ENCODE assay signal across 8 cellular contexts in the genomic region with DNA sequence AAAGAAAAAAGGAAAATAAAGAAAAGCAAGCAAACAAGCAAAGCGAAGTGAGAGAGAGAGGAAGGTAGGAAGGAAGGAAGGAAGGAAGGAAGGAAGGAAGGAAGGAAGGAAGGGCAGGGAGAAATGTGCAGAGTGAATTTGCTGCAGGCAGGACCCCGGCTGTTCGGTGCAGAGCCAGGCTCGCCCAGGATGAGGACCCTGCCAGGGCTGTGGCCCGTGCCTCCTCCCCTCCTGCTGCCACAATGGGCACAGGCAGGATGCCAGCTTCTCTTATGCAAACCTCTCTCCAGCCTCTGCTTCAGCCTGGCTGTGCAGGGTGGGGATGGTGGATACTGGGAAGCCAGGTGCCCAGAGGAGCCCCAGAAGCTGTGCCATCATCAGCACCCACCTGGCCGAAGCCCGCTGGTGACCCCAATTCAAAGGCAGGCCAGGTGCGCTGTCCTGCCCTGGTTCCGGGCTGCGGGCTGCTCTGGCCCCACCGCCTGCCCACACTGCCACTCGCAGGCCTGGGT. TPM values are rescaled to one million over a fixed set of nuclear protein-coding genes. Genes with fewer than 3 reads are reported as not detected.
DNase-seq lines count a peak whose midpoint lies in the region; ATAC-seq and TF ChIP-seq lines count a peak whose summit lies in the region.

No MANE protein-coding gene starts in this region.

- H3K4me3 ChIP-seq in right atrium auricular region (no peak overlapping the region), stomach smooth muscle (ENCODE audit: low read length in 2 of 2) (peak overlapping the region; percentile 37 to 49)

- H3K36me3 ChIP-seq in right atrium auricular region (peaks cover 57% of the 10 kb centered on the region), stomach smooth muscle (ENCODE audit: control insufficient read depth in 2 of 2, insufficient read depth in 2 of 2, low read length in 2 of 2) (peaks cover 9 to 17% of the 10 kb centered on the region in 2 donors)

- peak overlapping the region; percentile 82 to 83 for H3K9ac ChIP-seq in stomach smooth muscle (ENCODE audit: low read length in 2 of 2)

- peaks cover 0 to 87% of the 10 kb centered on the region in 2 donors for H3K4me1 ChIP-seq in right atrium auricular region
- peaks cover 96% of the 10 kb centered on the region for H3K4me1 ChIP-seq in stomach smooth muscle (ENCODE audit: control insufficient read depth, insufficient read depth, low read length)

- H3K9me3 ChIP-seq in right atrium auricular region (no peaks in the 10 kb centered on the region), stomach smooth muscle (ENCODE audit: control insufficient read depth in 2 of 2, low read length in 2 of 2) (no peaks in the 10 kb centered on the region)

- no peak for ATAC-seq in GM18502 (IDR thresholded peaks at IDR 0.05; ENCODE audit: poor library complexity, unreplicated experiment)

- TF ChIP-seq CTCF in right atrium auricular region (IDR thresholded peaks at IDR 0.05): no peak

- H3K27me3 ChIP-seq in right atrium auricular region (no peaks in the 10 kb centered on the region), stomach smooth muscle (ENCODE audit: control insufficient read depth in 1 of 2, insufficient read depth in 2 of 2, low read length in 2 of 2) (no peaks in the 10 kb centered on the region)

- H3K27ac ChIP-seq in right atrium auricular region: peak overlapping the region; percentile 82 to 88
- peak overlapping the region; percentile 100 for H3K27ac ChIP-seq in stomach smooth muscle (ENCODE audit: low read length)

- DNase-seq in DMS79 treated with DMSO at 0.1 percent for 48 hours (lab: John Stamatoyannopoulos, UW) (peak; percentile 29), DMS79 (lab: John Stamatoyannopoulos, UW) (no peak), RPMI8226 (peak; percentile 38), right atrium auricular region (ENCODE audit: low spot score) (no peak)
- no peak for DNase-seq in activated CD8-positive, alpha-beta memory T cell treated with anti-CD3 and anti-CD28 coated beads, Interleukin-2, amount 50 U/mL, for 48 hours
- DNase-seq in activated effector memory CD4-positive, alpha-beta T cell treated with Interleukin-2 at 50 U/mL for 16 hours: no peak

RNA-seq across cellular contexts. Expression of a gene that starts 3.2 kb away (rescaled TPM):
- total RNA-seq in right atrium auricular region: under 1 TPM in 1 of 2 donors, not detected in 1; 0.24 TPM

RNA-seq across cellular contexts. Expression of a gene that starts 26.2 kb away (rescaled TPM):
- 10 to 100 TPM; 80.2 to 91.7 TPM for total RNA-seq in right atrium auricular region

RNA-seq across cellular contexts. Expression of a gene that starts 52.1 kb away (rescaled TPM):
- 1 to 10 TPM; 3.8 to 5.9 TPM for total RNA-seq in right atrium auricular region

Comparison
In these comparisons a context has a peak if more than half of its experiments do, and no peak if none do; other contexts are left out.
1. DNase-seq: peak in DMS79 treated with DMSO at 0.1 percent for 48 hours (single experiment) and RPMI8226 (single experiment); none in DMS79 (single experiment), right atrium auricular region (single experiment), activated CD8-positive, alpha-beta memory T cell treated with anti-CD3 and anti-CD28 coated beads, Interleukin-2, amount 50 U/mL, for 48 hours (single experiment) and activated effector memory CD4-positive, alpha-beta T cell treated with Interleukin-2 at 50 U/mL for 16 hours (single experiment).
2. H3K4me3 ChIP-seq: peak in stomach smooth muscle (2 of 2); none in right atrium auricular region (0 of 2).